Comparison of ENCODE assay signal across 23 cellular contexts in the genomic region with DNA sequence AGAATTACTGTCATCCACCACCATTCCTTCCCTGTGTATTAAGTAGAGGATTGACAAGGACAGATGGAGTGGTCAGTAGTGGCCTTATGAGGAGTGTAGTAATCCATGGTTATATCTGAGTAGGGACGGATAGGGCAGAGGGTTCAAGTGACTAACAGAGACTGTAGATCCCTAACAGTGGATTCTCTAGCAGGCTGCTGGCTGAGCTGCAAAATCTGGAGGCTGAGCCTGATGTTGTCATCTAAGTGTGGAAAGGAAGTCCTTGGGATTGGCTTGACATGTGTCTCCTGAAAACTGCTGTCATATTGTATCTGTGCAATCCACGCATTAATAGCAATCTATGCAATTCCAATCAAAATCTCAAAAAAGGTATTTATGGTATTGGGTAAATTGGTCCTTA.
"Had no signal": no experiment of that assay in that cellular context is flagged by ENCODE, and none has a peak within 500 bp of the region (broad histone marks: within the 10 kb centered on the region; RNA-seq: fewer than 3 reads in every experiment).

No MANE protein-coding gene starts in this region.

- ATAC-seq: mucosa of descending colon; naive thymus-derived CD8-positive, alpha-beta T cell; right lobe of liver; stimulated activated effector memory CD8-positive, alpha-beta T cell treated with anti-CD3 and anti-CD28 coated beads, Interleukin-12 subunit alpha, Interleukin-12 subunit beta, amount 100 ng/mL, for 72 hours; upper lobe of right lung had no signal

- H3K4me1 Mint-ChIP-seq: immature natural killer cell; nephron; stimulated activated effector memory CD8-positive, alpha-beta T cell treated with anti-CD3 and anti-CD28 coated beads, Interleukin-12 subunit alpha, Interleukin-12 subunit beta, amount 100 ng/mL, for 72 hours had no signal

- H3K4me1 ChIP-seq: left ventricle myocardium inferior, right atrium auricular region, right lobe of liver, stomach, suprapubic skin, tibial artery, upper lobe of right lung had no signal

- H3K27ac ChIP-seq: left ventricle myocardium inferior, ovary, right atrium auricular region, right lobe of liver, skin epidermis, stomach, suprapubic skin, thoracic aorta, tibial artery, upper lobe of right lung had no signal

- H3K4me3 Mint-ChIP-seq: immature natural killer cell; memory B cell; naive thymus-derived CD8-positive, alpha-beta T cell; nephron; stimulated activated effector memory CD8-positive, alpha-beta T cell treated with anti-CD3 and anti-CD28 coated beads, Interleukin-12 subunit alpha, Interleukin-12 subunit beta, amount 100 ng/mL, for 72 hours had no signal

- H3K9me3 Mint-ChIP-seq: memory B cell; naive thymus-derived CD8-positive, alpha-beta T cell; stimulated activated effector memory CD8-positive, alpha-beta T cell treated with anti-CD3 and anti-CD28 coated beads, Interleukin-12 subunit alpha, Interleukin-12 subunit beta, amount 100 ng/mL, for 72 hours had no signal

- H3K36me3 Mint-ChIP-seq: immature natural killer cell; memory B cell; naive thymus-derived CD8-positive, alpha-beta T cell; stimulated activated effector memory CD8-positive, alpha-beta T cell treated with anti-CD3 and anti-CD28 coated beads, Interleukin-12 subunit alpha, Interleukin-12 subunit beta, amount 100 ng/mL, for 72 hours had no signal

- H3K36me3 ChIP-seq: left ventricle myocardium inferior, ovary, right atrium auricular region, right lobe of liver, stomach, suprapubic skin, thoracic aorta, tibial artery, upper lobe of right lung had no signal

- H3K4me3 ChIP-seq: left ventricle myocardium inferior, mucosa of descending colon, ovary, right atrium auricular region, right lobe of liver, skin epidermis, stomach, suprapubic skin, thoracic aorta, tibial artery, upper lobe of right lung had no signal

- H3K27me3 Mint-ChIP-seq: progenitor cell of endocrine pancreas had no signal

- DNase-seq: hypothalamus; immature natural killer cell; left ventricle myocardium inferior; midbrain; mucosa of descending colon; naive thymus-derived CD8-positive, alpha-beta T cell; ovary; right lobe of liver; stimulated activated CD4-positive, alpha-beta T cell treated with anti-CD3 and anti-CD28 coated beads, Interleukin-12 subunit alpha, Interleukin-12 subunit beta, amount 100 ng/mL, for 4 hours; stimulated activated CD4-positive, alpha-beta T cell treated with anti-CD3 and anti-CD28 coated beads, Interleukin-4, amount 100 ng/mL, for 24 hours; stimulated activated naive CD4-positive, alpha-beta T cell; stomach; tibial artery; trophoblast cell; upper lobe of right lung had no signal

- H3K27me3 ChIP-seq: ovary, right atrium auricular region, right lobe of liver, stomach, suprapubic skin, tibial artery, upper lobe of right lung had no signal

- H3K27ac Mint-ChIP-seq: immature natural killer cell; memory B cell; naive thymus-derived CD8-positive, alpha-beta T cell; nephron; progenitor cell of endocrine pancreas; stimulated activated effector memory CD8-positive, alpha-beta T cell treated with anti-CD3 and anti-CD28 coated beads, Interleukin-12 subunit alpha, Interleukin-12 subunit beta, amount 100 ng/mL, for 72 hours had no signal

- H3K9me3 ChIP-seq: left ventricle myocardium inferior, mucosa of descending colon, ovary, right atrium auricular region, right lobe of liver, stomach, suprapubic skin, thoracic aorta, tibial artery, upper lobe of right lung had no signal
